ENCODE assay signal across 1 cellular context in the genomic region with DNA sequence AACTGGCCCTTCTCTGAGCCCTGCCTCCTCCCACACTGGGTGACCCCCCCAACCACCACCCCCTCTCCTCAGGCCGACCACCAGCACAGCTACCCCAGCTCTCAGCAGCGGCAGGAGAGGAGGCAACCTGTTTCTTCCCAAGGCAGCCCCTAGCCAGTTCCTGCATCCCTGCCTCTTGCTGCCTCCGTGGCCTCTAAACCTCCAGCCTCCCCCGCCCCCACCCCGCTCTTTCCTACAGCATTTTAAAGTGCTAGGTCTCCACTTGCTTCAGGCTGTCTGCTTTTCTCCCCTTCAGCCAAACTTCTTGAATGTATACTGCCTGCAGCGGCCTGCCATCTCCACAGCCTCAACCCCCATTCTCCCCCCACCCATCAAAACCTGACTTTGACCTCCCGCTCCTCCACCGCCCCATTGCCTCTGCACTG.
TF ChIP-seq lines count a peak whose summit lies in the region.

No MANE protein-coding gene starts in this region.

TF ChIP-seq in IMR-90, 13 proteins besides CTCF, POLR2A, EP300 and RAD21:
- TF ChIP-seq MAFK (IDR thresholded peaks at IDR 0.05; ENCODE audit: low read depth, low read length), result no peak
- no peak for TF ChIP-seq RFX5 (IDR thresholded peaks at IDR 0.05; ENCODE audit: low read depth, low read length)
TF ChIP-seq in IMR-90: peak in this region for 0.
